Comparison of ENCODE assay signal across 16 cellular contexts in the genomic region with DNA sequence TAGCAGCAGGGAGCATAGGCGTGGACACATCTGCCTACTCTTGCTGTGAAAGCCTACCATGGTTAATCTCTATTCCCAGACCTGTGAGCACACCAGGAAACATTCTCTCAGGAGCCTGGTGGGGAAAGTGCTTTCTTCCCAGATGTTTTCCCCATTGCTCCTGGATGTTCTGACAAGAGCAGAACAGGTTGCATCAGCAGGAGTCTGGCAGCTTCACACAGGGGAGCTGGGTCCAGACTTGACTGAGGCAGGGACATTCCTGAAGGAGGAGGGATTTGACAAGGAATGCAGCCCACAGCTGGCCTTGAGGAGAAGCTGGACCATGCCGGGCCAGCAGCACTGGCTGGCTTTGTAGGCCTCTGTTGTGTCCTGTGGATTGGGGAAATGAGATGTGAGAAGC. TPM values are rescaled to one million over a fixed set of nuclear protein-coding genes. Genes with fewer than 3 reads are reported as not detected.
DNase-seq lines count a peak whose midpoint lies in the region; ATAC-seq, FAIRE-seq and TF ChIP-seq lines count a peak whose summit lies in the region.
"Had no signal": no experiment of that assay in that cellular context is flagged by ENCODE, and none has a peak within 500 bp of the region (broad histone marks: within the 10 kb centered on the region; RNA-seq: fewer than 3 reads in every experiment).

No MANE protein-coding gene starts in this region.

- ATAC-seq in HCT116 (peak; percentile 29; the same call in 1 of the 2 replicates), natural killer cell (no peak)
- ATAC-seq: activated CD8-positive, alpha-beta memory T cell treated with anti-CD3 and anti-CD28 coated beads, Interleukin-2, amount 10 ng/mL, durations not matched to agents 7 days and 5 days; left lung; PC-3 had no signal

- H3K4me2 ChIP-seq in HCT116 (ENCODE audit: low read length), result peak overlapping the region; percentile 25; the same call in 1 of the 2 replicates
- peak overlapping the region in 1 of 2 experiments; percentile 6; a peak in 2 of 4 replicates for H3K4me2 ChIP-seq in H1 (ENCODE audit: insufficient read depth in 1 of 2, low read depth in 2 of 2, low read length in 2 of 2)
- H3K4me2 ChIP-seq in PC-9, result no peak overlapping the region

- TF ChIP-seq CTCF in A673 (conservative IDR thresholded peaks at IDR 0.05; ENCODE audit: low read depth, low read length) (no peak), HCT116 (IDR thresholded peaks at IDR 0.05 in 2 of 3, conservative IDR thresholded peaks at IDR 0.05 in 1 of 3; ENCODE audit: borderline replicate concordance in 1 of 3, insufficient read depth in 1 of 3, low read depth in 2 of 3, low read length in 2 of 3) (no peak), H1 (IDR thresholded peaks at IDR 0.05; ENCODE audit: control extremely low read depth in 1 of 3, insufficient read depth in 1 of 3, low read depth in 1 of 3, low read length in 3 of 3) (no peak), natural killer cell (IDR thresholded peaks at IDR 0.05) (no peak), PC-9 (conservative IDR thresholded peaks at IDR 0.05) (no peak), D721Med (IDR thresholded peaks at IDR 0.05; ENCODE audit: insufficient read depth, missing control alignments) (no peak)

- no peak overlapping the region for H4K5ac ChIP-seq in H1 (ENCODE audit: insufficient read length, low read depth, low read length)

- peak; percentile 80 for FAIRE-seq in H1 (lab: Jason Lieb, UNC)
- no peak for FAIRE-seq in D721Med (lab: Jason Lieb, UNC)

- TF ChIP-seq RAD21 in HCT116 (IDR thresholded peaks at IDR 0.05; ENCODE audit: low read depth) (no peak), H1 (IDR thresholded peaks at IDR 0.05 in 1 of 2, conservative IDR thresholded peaks at IDR 0.05 in 1 of 2; ENCODE audit: low read depth in 2 of 2, low read length in 2 of 2) (no peak)

- no peaks in the 10 kb centered on the region for H4K20me1 ChIP-seq in HCT116 (ENCODE audit: insufficient read depth)
- H4K20me1 ChIP-seq in H1 (replicated peaks in 1 of 2; ENCODE audit: control insufficient read depth in 1 of 2, insufficient read depth in 2 of 2, low read length in 2 of 2), result no peaks in the 10 kb centered on the region
- no peaks in the 10 kb centered on the region for H4K20me1 ChIP-seq in PC-9 (ENCODE audit: insufficient read depth)

- H3K23ac ChIP-seq in H1 (ENCODE audit: insufficient read length), result no peak overlapping the region

- BruUV-seq in A673 (replicated peaks; lab: Mats Ljungman, UMichigan) (no TSS peak), HCT116 (replicated peaks; lab: Mats Ljungman, UMichigan) (no TSS peak), PC-9 (replicated peaks; lab: Mats Ljungman, UMichigan) (no TSS peak)

- intact Hi-C loops in A673 (cut with micrococcal nuclease; ENCODE audit: unreplicated experiment), result no loop called here
- intact Hi-C loops in HCT116 (cut with micrococcal nuclease), result no loop called here
- intact Hi-C loops in natural killer cell (cut with micrococcal nuclease), result no loop called here
- intact Hi-C loops in PC-9 (cut with micrococcal nuclease; ENCODE audit: unreplicated experiment), result no loop called here

- H4K91ac ChIP-seq in H1 (replicated peaks; ENCODE audit: insufficient read length, low read length), result no peak overlapping the region

- 0 out of 3 replicates have a peak, but pooled peaks of 1 of the 2 experiments have one; percentile 34 for TF ChIP-seq EP300 in H1 (IDR thresholded peaks at IDR 0.05; ENCODE audit: borderline replicate concordance in 1 of 2, low read depth in 2 of 2, low read length in 2 of 2)

- H3K36me3 Mint-ChIP-seq in natural killer cell, result no peaks in the 10 kb centered on the region
- H3K36me3 Mint-ChIP-seq: activated CD8-positive, alpha-beta memory T cell treated with anti-CD3 and anti-CD28 coated beads, Interleukin-2, amount 10 ng/mL, durations not matched to agents 7 days and 5 days had no signal

- H3K27ac Mint-ChIP-seq in natural killer cell, result no peak overlapping the region
- H3K27ac Mint-ChIP-seq: activated CD8-positive, alpha-beta memory T cell treated with anti-CD3 and anti-CD28 coated beads, Interleukin-2, amount 10 ng/mL, durations not matched to agents 7 days and 5 days had no signal

- no peak overlapping the region for H3K4ac ChIP-seq in H1 (replicated peaks; ENCODE audit: insufficient read length, low read depth, low read length)

- H2BK15ac ChIP-seq in H1 (ENCODE audit: low read length), result no peak overlapping the region

- no peak overlapping the region for H3K56ac ChIP-seq in H1 (replicated peaks; ENCODE audit: insufficient read length, low read depth, low read length)

- peak overlapping the region; percentile 36; the same call in 1 of the 2 replicates for H2BK20ac ChIP-seq in H1 (ENCODE audit: low read length)

- no peaks in the 10 kb centered on the region for H3K79me1 ChIP-seq in H1 (ENCODE audit: low read depth, low read length)

- WGBS in H1 (ENCODE audit: extremely low coverage in 1 of 2, insufficient coverage in 1 of 2, insufficient read length in 1 of 2, insufficient replicate concordance in 2 of 2, low coverage in 1 of 2, low lambda C conversion rate in 2 of 2, missing lambda C conversion rate in 1 of 2), 2 experiments, result 72% methylated on average over 2 of the region's 2 CpGs; no CpG with 5 or more reads in 1 of the 2 experiments

- no peaks in the 10 kb centered on the region for H3K4me1 Mint-ChIP-seq in natural killer cell
- H3K4me1 Mint-ChIP-seq: activated CD8-positive, alpha-beta memory T cell treated with anti-CD3 and anti-CD28 coated beads, Interleukin-2, amount 10 ng/mL, durations not matched to agents 7 days and 5 days had no signal

- no peaks in the 10 kb centered on the region for H3K23me2 ChIP-seq in H1 (ENCODE audit: low read depth, low read length)

- DNase-seq in A673 (ENCODE audit: low spot score) (no peak), HCT116 (ENCODE audit: low read depth, low spot score) (no peak), H1 (ENCODE audit: low read depth in 1 of 2, low spot score in 2 of 2) (no peak), left kidney (ENCODE audit: low read depth, low spot score) (peak; percentile 16), natural killer cell (no peak), NCI-H1417 (lab: John Stamatoyannopoulos, UW) (no peak), PC-9 (no peak), D721Med (ENCODE audit: insufficient read length, low spot score) (no peak)
- DNase-seq: activated CD8-positive, alpha-beta memory T cell treated with anti-CD3 and anti-CD28 coated beads, Interleukin-2, amount 10 ng/mL, durations not matched to agents 7 days and 5 days; amygdala; erythroblast; GOT3; NCI-H2029 treated with DMSO at 0.1 percent for 48 hours; PC-3 had no signal

- no peak overlapping the region for H3K4me3 ChIP-seq in A673 (ENCODE audit: low read depth, low read length, poor library complexity, severe bottlenecking)
- no peak overlapping the region for H3K4me3 ChIP-seq in HCT116 (replicated peaks in 1 of 2; ENCODE audit: low read depth in 1 of 2, low read length in 2 of 2)
- no peak overlapping the region for H3K4me3 ChIP-seq in H1 (ENCODE audit: extremely low read depth in 1 of 4, insufficient read depth in 2 of 4, low read depth in 3 of 4, low read length in 4 of 4)
- H3K4me3 ChIP-seq in PC-9, result no peak overlapping the region
- H3K4me3 ChIP-seq: left lung had no signal

- H2AK5ac ChIP-seq in H1 (ENCODE audit: low read depth, low read length), result no peak overlapping the region

- no peaks in the 10 kb centered on the region for H3K9me3 ChIP-seq in A673 (ENCODE audit: low read depth, low read length, poor library complexity, severe bottlenecking)
- no peaks in the 10 kb centered on the region for H3K9me3 ChIP-seq in HCT116 (ENCODE audit: control insufficient read depth in 1 of 2, insufficient read depth in 1 of 2, low read depth in 1 of 2, low read length in 2 of 2)
- H3K9me3 ChIP-seq in H1 (ENCODE audit: insufficient read depth in 2 of 2, low read depth in 1 of 2, low read length in 1 of 2), result no peaks in the 10 kb centered on the region
- H3K9me3 ChIP-seq in PC-9 (ENCODE audit: insufficient read depth, low read depth), result no peaks in the 10 kb centered on the region
- H3K9me3 ChIP-seq: left lung had no signal

- peak overlapping the region; percentile 73; the same call in 1 of the 2 replicates for H2BK5ac ChIP-seq in H1 (ENCODE audit: low read depth, low read length)

- H3K4me3 Mint-ChIP-seq in natural killer cell, result no peak overlapping the region
- H3K4me3 Mint-ChIP-seq: activated CD8-positive, alpha-beta memory T cell treated with anti-CD3 and anti-CD28 coated beads, Interleukin-2, amount 10 ng/mL, durations not matched to agents 7 days and 5 days had no signal

- CTCF ChIA-PET in A673 (lab: Charles Lee) (interaction anchor here (1.3 kb wide), 1 partner anchor 149 kb away, joined by 5 read pairs; no protein-coding TSS in a partner anchor), HCT116 (lab: Charles Lee) (interaction anchor here (4.7 kb wide), 1 partner anchor 18 kb away, joined by 21 read pairs; no protein-coding TSS in a partner anchor), H1 (lab: Charles Lee; ENCODE audit: partially characterized antibody) (interaction anchor here (0.7 to 11.2 kb wide), 10 partner anchors 9 to 153 kb away, joined by 3 to 126 read pairs (median 6); a partner anchor contains a TSS), PC-9 (lab: Charles Lee) (no interaction called here)

- no peaks in the 10 kb centered on the region for H3K27me3 Mint-ChIP-seq in natural killer cell (ENCODE audit: low read depth in 2 of 2)
- H3K27me3 Mint-ChIP-seq: activated CD8-positive, alpha-beta memory T cell treated with anti-CD3 and anti-CD28 coated beads, Interleukin-2, amount 10 ng/mL, durations not matched to agents 7 days and 5 days had no signal

- H3K79me2 ChIP-seq in HCT116 (ENCODE audit: insufficient read depth, low read length) (no peaks in the 10 kb centered on the region), H1 (ENCODE audit: control insufficient read depth in 1 of 2, insufficient read depth in 2 of 2, low read length in 2 of 2) (no peaks in the 10 kb centered on the region), PC-9 (ENCODE audit: low read depth) (no peaks in the 10 kb centered on the region)

- H3K4me1 ChIP-seq in A673 (ENCODE audit: insufficient read depth, low read length, poor library complexity, severe bottlenecking), result peaks cover 39% of the 10 kb centered on the region
- H3K4me1 ChIP-seq in HCT116 (ENCODE audit: control insufficient read depth in 1 of 2, insufficient read depth in 2 of 2, low read length in 2 of 2), result peaks cover 0 to 33% of the 10 kb centered on the region in 2 experiments; a peak in 2 of 4 replicates
- H3K4me1 ChIP-seq in H1 (replicated peaks in 1 of 4; ENCODE audit: control insufficient read depth in 3 of 4, insufficient read depth in 4 of 4, low read length in 3 of 4), result peaks cover 3 to 21% (median 7%) of the 10 kb centered on the region in 4 experiments
- peaks cover 6% of the 10 kb centered on the region; the same call in 1 of the 2 replicates for H3K4me1 ChIP-seq in PC-9 (replicated peaks; ENCODE audit: insufficient read depth)
- H3K4me1 ChIP-seq: left lung had no signal

- H4K8ac ChIP-seq in H1 (ENCODE audit: extremely low read depth, insufficient read depth, low read length), result no peak overlapping the region

- H2AFZ ChIP-seq in HCT116 (ENCODE audit: low read depth, low read length, poor library complexity, severe bottlenecking) (no peak overlapping the region), H1 (ENCODE audit: low read length) (no peak overlapping the region), PC-9 (no peak overlapping the region)

- RAD21 ChIA-PET in HCT116 (lab: Charles Lee; ENCODE audit: low non-redundant PET in 1 of 2, low total read pairs in 2 of 2, uncharacterized antibody in 2 of 2, unreplicated experiment in 2 of 2), result no interaction called here

- H3K36me3 ChIP-seq in A673 (ENCODE audit: insufficient read depth, low read length, poor library complexity, severe bottlenecking) (no peaks in the 10 kb centered on the region), HCT116 (ENCODE audit: control insufficient read depth in 1 of 2, insufficient read depth in 2 of 2, low read length in 2 of 2) (no peaks in the 10 kb centered on the region), H1 (ENCODE audit: control insufficient read depth in 2 of 4, insufficient read depth in 4 of 4, low read length in 3 of 4) (no peaks in the 10 kb centered on the region), PC-9 (ENCODE audit: low read depth) (no peaks in the 10 kb centered on the region)

- TF ChIP-seq POLR2A in HCT116 (IDR thresholded peaks at IDR 0.05; ENCODE audit: borderline replicate concordance, extremely low read depth, insufficient read depth, insufficient read length), result no peak
- TF ChIP-seq POLR2A in H1 (IDR thresholded peaks at IDR 0.05; ENCODE audit: control extremely low read depth in 1 of 2, low read depth in 2 of 2, low read length in 2 of 2), result no peak

- H3F3A ChIP-seq in PC-9 (ENCODE audit: insufficient read depth, low read depth), result no peaks in the 10 kb centered on the region; the same call in 1 of the 2 replicates

- H2BK12ac ChIP-seq in H1 (ENCODE audit: low read depth, low read length), result peak overlapping the region; percentile 64

- no peaks in the 10 kb centered on the region for H3K9me3 Mint-ChIP-seq in natural killer cell

- peak overlapping the region; percentile 90 for H3K27ac ChIP-seq in A673 (ENCODE audit: low read depth, low read length, poor library complexity, severe bottlenecking)
- H3K27ac ChIP-seq in HCT116 (ENCODE audit: low read depth, low read length), result no peak overlapping the region
- no peak overlapping the region for H3K27ac ChIP-seq in H1 (ENCODE audit: low read depth, low read length)
- no peak overlapping the region for H3K27ac ChIP-seq in PC-9
- H3K27ac ChIP-seq: C4-2B, left lung had no signal

- no peak overlapping the region for H3K14ac ChIP-seq in H1 (ENCODE audit: insufficient read length)

- H2BK120ac ChIP-seq in H1 (replicated peaks; ENCODE audit: low read depth, low read length), result no peak overlapping the region

- H3K9ac ChIP-seq in HCT116 (ENCODE audit: low read length), result no peak overlapping the region
- no peak overlapping the region for H3K9ac ChIP-seq in H1 (replicated peaks in 1 of 4; ENCODE audit: extremely low read depth in 1 of 4, low read depth in 3 of 4, low read length in 3 of 4)

- H3K9me2 ChIP-seq in HCT116 (ENCODE audit: insufficient read depth) (peaks cover 3% of the 10 kb centered on the region; the same call in 1 of the 2 replicates), PC-9 (ENCODE audit: insufficient read depth) (no peaks in the 10 kb centered on the region)

- H3K27me3 ChIP-seq in A673 (replicated peaks; ENCODE audit: insufficient read depth, low read depth, low read length, poor library complexity) (no peaks in the 10 kb centered on the region), HCT116 (ENCODE audit: insufficient read depth, low read length) (no peaks in the 10 kb centered on the region), H1 (replicated peaks in 1 of 4; ENCODE audit: control insufficient read depth in 3 of 4, extremely low read depth in 1 of 4, insufficient read depth in 3 of 4, low read length in 3 of 4) (no peaks in the 10 kb centered on the region), PC-9 (ENCODE audit: insufficient read depth, low read depth) (no peaks in the 10 kb centered on the region)
- H3K27me3 ChIP-seq: left lung had no signal

- peak overlapping the region; percentile 86 for H3K18ac ChIP-seq in H1 (ENCODE audit: extremely low read depth, low read length)

- POLR2A ChIA-PET in A673 (lab: Charles Lee; ENCODE audit: low non-redundant PET) (no interaction called here), HCT116 (lab: Charles Lee) (interaction anchor here (1.1 to 1.5 kb wide), 2 partner anchors 17 to 21 kb away, joined by 3 to 5 read pairs; a partner anchor contains a TSS), H1 (lab: Charles Lee; ENCODE audit: partially characterized antibody) (interaction anchor here (0.6 to 3.3 kb wide), 9 partner anchors 10 to 147 kb away, joined by 3 to 15 read pairs (median 3); a partner anchor contains a TSS), PC-9 (lab: Charles Lee; ENCODE audit: unreplicated experiment) (interaction anchor here (0.6 kb wide), 1 partner anchor 54 kb away, joined by 4 read pairs; no protein-coding TSS in a partner anchor)

RNA-seq across cellular contexts. Expression of a gene that starts 21.0 kb away (rescaled TPM):
- total RNA-seq in A673 (2021) (25.1 and 28.1 TPM in 2 replicates), HCT116 (2021; ENCODE audit: unreplicated experiment) (36.4 TPM), natural killer cell (1 to 10 TPM in 1 of 3 donors, not detected in 2; 1.4 TPM), PC-9 (2021) (17.4 and 33.6 TPM in 2 replicates)
- polyA plus RNA-seq in HCT116 (2012), result 46.0 and 46.3 TPM in 2 replicates
- 22.7 and 23.3 TPM in 2 replicates for total RNA-seq in H1 (2021; fragmentation: NEBNext Ultra II Directional; extraction: Animal tissue kit (Norgen Biotek cat#: 25700))
- 13.5 and 17.4 TPM in 2 replicates for polyA plus RNA-seq in H1 (2011; rRNA removed)
- 17.3 TPM for polyA plus RNA-seq in H1 (2011; cell fraction: cytosol; rRNA removed)
- polyA plus RNA-seq in H1 (2011; cell fraction: nucleus; rRNA removed), result 51.9 TPM
- 9.2 to 17.1 TPM (median 15.6 TPM) in 4 replicates for polyA plus RNA-seq in H1 (2012, experiment 1 of 2)
- 7.0 TPM for polyA plus RNA-seq in H1 (2012, experiment 2 of 2)
- polyA plus RNA-seq in H1 (2013, experiment 1 of 2), result 19.3 TPM
- polyA plus RNA-seq in H1 (2013, experiment 2 of 2), result 19.6 TPM
- 2.1 and 5.6 TPM in 2 replicates for polyA minus RNA-seq in H1 (2011; rRNA and poly(A)+ RNA removed)
- 13.7 TPM for polyA minus RNA-seq in H1 (2011; cell fraction: cytosol; rRNA and poly(A)+ RNA removed)
- 21.4 TPM for polyA minus RNA-seq in H1 (2011; cell fraction: nucleus; rRNA and poly(A)+ RNA removed)
- total RNA-seq: activated CD8-positive, alpha-beta memory T cell treated with anti-CD3 and anti-CD28 coated beads, Interleukin-2, amount 10 ng/mL, durations not matched to agents 7 days and 5 days had no signal

RNA-seq across cellular contexts. Expression of a gene that starts 34.1 kb away (rescaled TPM):
- total RNA-seq in A673 (2021) (44.1 and 53.4 TPM in 2 replicates), HCT116 (2021; ENCODE audit: unreplicated experiment) (18.7 TPM), natural killer cell (10 to 100 TPM; 18.1 to 22.7 (median 18.4) TPM), PC-9 (2021) (25.0 and 27.2 TPM in 2 replicates)
- 16.2 and 18.9 TPM in 2 replicates for polyA plus RNA-seq in HCT116 (2012)
- total RNA-seq in H1 (2021; fragmentation: NEBNext Ultra II Directional; extraction: Animal tissue kit (Norgen Biotek cat#: 25700)), result 20.7 and 23.0 TPM in 2 replicates
- 27.0 and 29.4 TPM in 2 replicates for polyA plus RNA-seq in H1 (2011; rRNA removed)
- polyA plus RNA-seq in H1 (2011; cell fraction: cytosol; rRNA removed), result 21.9 TPM
- polyA plus RNA-seq in H1 (2011; cell fraction: nucleus; rRNA removed), result 39.3 TPM
- 17.0 to 24.3 TPM (median 21.8 TPM) in 4 replicates for polyA plus RNA-seq in H1 (2012, experiment 1 of 2)
- 28.0 TPM for polyA plus RNA-seq in H1 (2012, experiment 2 of 2)
- 10.8 TPM for polyA plus RNA-seq in H1 (2013, experiment 1 of 2)
- 10.3 TPM for polyA plus RNA-seq in H1 (2013, experiment 2 of 2)
- polyA minus RNA-seq in H1 (2011; rRNA and poly(A)+ RNA removed), result 47.8 and 49.9 TPM in 2 replicates
- 19.0 TPM for polyA minus RNA-seq in H1 (2011; cell fraction: cytosol; rRNA and poly(A)+ RNA removed)
- polyA minus RNA-seq in H1 (2011; cell fraction: nucleus; rRNA and poly(A)+ RNA removed), result 22.4 TPM

RNA-seq across cellular contexts. Expression of a gene that starts 57.2 kb away (rescaled TPM):
- 44.8 and 52.8 TPM in 2 replicates for total RNA-seq in A673 (2021)
- 53.2 TPM for total RNA-seq in HCT116 (2021; ENCODE audit: unreplicated experiment)
- 31.5 and 32.2 TPM in 2 replicates for polyA plus RNA-seq in HCT116 (2012)
- 64.9 and 65.3 TPM in 2 replicates for total RNA-seq in H1 (2021; fragmentation: NEBNext Ultra II Directional; extraction: Animal tissue kit (Norgen Biotek cat#: 25700))
- polyA plus RNA-seq in H1 (2011; rRNA removed), result 92.1 and 163 TPM in 2 replicates
- polyA plus RNA-seq in H1 (2011; cell fraction: cytosol; rRNA removed), result 86.7 TPM
- polyA plus RNA-seq in H1 (2011; cell fraction: nucleus; rRNA removed), result 239 TPM
- polyA plus RNA-seq in H1 (2012, experiment 1 of 2), result 43.5 to 63.1 TPM (median 52.3 TPM) in 4 replicates
- 81.4 TPM for polyA plus RNA-seq in H1 (2012, experiment 2 of 2)
- polyA plus RNA-seq in H1 (2013, experiment 1 of 2), result 39.0 TPM
- polyA plus RNA-seq in H1 (2013, experiment 2 of 2), result 35.0 TPM
- 74.9 and 79.0 TPM in 2 replicates for polyA minus RNA-seq in H1 (2011; rRNA and poly(A)+ RNA removed)
- 53.3 TPM for polyA minus RNA-seq in H1 (2011; cell fraction: cytosol; rRNA and poly(A)+ RNA removed)
- polyA minus RNA-seq in H1 (2011; cell fraction: nucleus; rRNA and poly(A)+ RNA removed), result 78.0 TPM
- 10 to 100 TPM; 18.2 to 27.3 (median 18.8) TPM for total RNA-seq in natural killer cell
- 32.8 and 37.8 TPM in 2 replicates for total RNA-seq in PC-9 (2021)
